ENCODE assay signal across 8 cellular contexts in the genomic region with DNA sequence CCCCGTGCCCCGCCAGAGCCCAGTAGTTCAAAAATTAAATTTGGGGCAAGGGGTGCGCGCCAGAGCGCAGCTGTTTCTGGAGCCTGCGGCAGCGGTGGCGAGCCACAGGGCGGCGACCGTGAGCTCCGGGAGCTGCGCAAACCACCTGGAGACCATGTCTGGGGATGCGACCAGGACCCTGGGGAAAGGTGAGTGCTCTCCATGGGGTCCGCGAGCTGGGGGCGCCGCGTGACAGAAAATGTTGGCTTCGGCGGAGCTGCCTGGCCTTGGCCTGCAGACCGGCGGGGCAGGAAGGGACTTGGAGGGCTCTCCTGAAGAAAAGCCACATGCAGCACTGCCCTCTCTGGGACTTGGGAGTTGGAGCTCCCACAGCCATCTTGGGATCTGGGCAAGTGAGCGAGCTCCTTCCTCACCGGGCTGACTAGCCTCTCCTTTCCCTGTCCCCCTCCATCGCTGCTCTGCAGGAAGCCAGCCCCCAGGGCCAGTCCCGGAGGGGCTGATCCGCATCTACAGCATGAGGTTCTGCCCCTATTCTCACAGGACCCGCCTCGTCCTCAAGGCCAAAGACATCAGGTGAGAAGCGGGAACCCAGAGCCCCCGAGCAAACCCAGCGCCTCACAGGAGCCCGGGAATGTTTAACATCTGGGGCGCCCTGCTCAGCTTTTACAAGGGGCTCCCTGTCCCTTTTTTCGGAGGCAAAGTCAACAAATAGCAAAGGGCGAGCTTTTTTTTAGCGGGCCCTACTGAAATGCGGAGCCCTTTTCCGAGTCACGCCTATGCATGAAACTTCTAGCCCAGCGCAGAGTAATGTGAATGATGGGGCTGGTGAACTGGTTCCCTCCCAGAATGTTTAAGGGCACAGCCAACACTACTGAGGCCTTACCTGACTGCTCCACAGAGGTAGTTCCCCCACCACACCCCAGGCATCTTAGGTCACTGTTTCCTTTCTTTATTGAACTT. TPM values are rescaled to one million over a fixed set of nuclear protein-coding genes. Genes with fewer than 3 reads are reported as not detected.
DNase-seq lines count a peak whose midpoint lies in the region; ATAC-seq and TF ChIP-seq lines count a peak whose summit lies in the region.

No MANE protein-coding gene starts in this region.

- H3K4me1 Mint-ChIP-seq in activated T-cell treated with anti-CD3 and anti-CD28 coated beads, Interleukin-2, amount 50 U/mL, for 24 hours (ENCODE audit: low read depth), result peaks cover 8% of the 10 kb centered on the region
- no peaks in the 10 kb centered on the region for H3K4me1 Mint-ChIP-seq in nephron

- no peaks in the 10 kb centered on the region for H3K9me3 Mint-ChIP-seq in activated T-cell treated with anti-CD3 and anti-CD28 coated beads, Interleukin-2, amount 50 U/mL, for 24 hours
- no peaks in the 10 kb centered on the region for H3K9me3 Mint-ChIP-seq in nephron

- no peaks in the 10 kb centered on the region for H3K27me3 ChIP-seq in BJ (ENCODE audit: control insufficient read depth, insufficient read depth, low read length)
- H3K27me3 ChIP-seq in esophagus (ENCODE audit: control insufficient read depth in 1 of 2, insufficient read depth in 2 of 2, low read length in 2 of 2), result no peaks in the 10 kb centered on the region

- H3K4me3 ChIP-seq in BJ (ENCODE audit: low read depth, low read length), result peak overlapping the region; percentile 29
- no peak overlapping the region for H3K4me3 ChIP-seq in NB4 (ENCODE audit: low read depth, low read length)
- peak overlapping the region; percentile 50 to 67 for H3K4me3 ChIP-seq in esophagus (ENCODE audit: low read depth in 1 of 2, low read length in 2 of 2)
- peak overlapping the region; percentile 30 for H3K4me3 ChIP-seq in urinary bladder (ENCODE audit: low read depth, low read length)

- peak overlapping the region; percentile 55 for H3K4me3 Mint-ChIP-seq in activated T-cell treated with anti-CD3 and anti-CD28 coated beads, Interleukin-2, amount 50 U/mL, for 24 hours
- H3K4me3 Mint-ChIP-seq in nephron, result peak overlapping the region in 2 of 3 experiments; percentile 17 to 46

- H3K27ac ChIP-seq in esophagus (ENCODE audit: low read depth in 2 of 2, low read length in 1 of 2) (peak overlapping the region in 1 of 2 donors; percentile 62), urinary bladder (ENCODE audit: low read depth) (no peak overlapping the region)

- peaks cover 17% of the 10 kb centered on the region for H3K27me3 Mint-ChIP-seq in activated T-cell treated with anti-CD3 and anti-CD28 coated beads, Interleukin-2, amount 50 U/mL, for 24 hours
- H3K27me3 Mint-ChIP-seq in nephron (ENCODE audit: low read depth), result peaks cover 27% of the 10 kb centered on the region

- POLR2A ChIA-PET in BJ (lab: Charles Lee), result interaction anchor here (0.6 to 1.2 kb wide), 2 partner anchors 63 to 497 kb away, joined by 3 to 4 read pairs; a partner anchor contains a TSS

- peak; percentile 92 for ATAC-seq in GM21390 (IDR thresholded peaks at IDR 0.05; ENCODE audit: unreplicated experiment)

- WGBS in esophagus, 2 donors, result 14 to 19% methylated on average over 42 of the region's 42 CpGs
- WGBS in urinary bladder, result 15% methylated on average over 42 of the region's 42 CpGs

- H3K4me1 ChIP-seq in esophagus (ENCODE audit: control insufficient read depth in 2 of 2, insufficient read depth in 2 of 2, low read length in 1 of 2) (no peaks in the 10 kb centered on the region), urinary bladder (ENCODE audit: insufficient read depth) (no peaks in the 10 kb centered on the region)

- no peaks in the 10 kb centered on the region for H3K9me3 ChIP-seq in esophagus (ENCODE audit: control insufficient read depth in 2 of 2, insufficient read depth in 1 of 2, low read depth in 1 of 2, low read length in 1 of 2)

- H3K27ac Mint-ChIP-seq in activated T-cell treated with anti-CD3 and anti-CD28 coated beads, Interleukin-2, amount 50 U/mL, for 24 hours, result no peak overlapping the region
- no peak overlapping the region for H3K27ac Mint-ChIP-seq in nephron

- peak; percentile 97 for TF ChIP-seq CTCF in BJ (IDR thresholded peaks at IDR 0.05; ENCODE audit: insufficient read depth, low read depth, low read length)
- TF ChIP-seq CTCF in NB4 (IDR thresholded peaks at IDR 0.05; ENCODE audit: low read depth, low read length), result peak; percentile 77
- peak; percentile 61 to 77 (median 67) for TF ChIP-seq CTCF in nephron (IDR thresholded peaks at IDR 0.05; ENCODE audit: unreplicated experiment in 3 of 3)

- H3K36me3 Mint-ChIP-seq in activated T-cell treated with anti-CD3 and anti-CD28 coated beads, Interleukin-2, amount 50 U/mL, for 24 hours (ENCODE audit: low read depth), result no peaks in the 10 kb centered on the region
- H3K36me3 Mint-ChIP-seq in nephron (ENCODE audit: low read depth), result no peaks in the 10 kb centered on the region

- CTCF ChIA-PET in BJ (lab: Yijun Ruan, JAX), result interaction anchor here (0.7 to 9.2 kb wide), 24 partner anchors 10 to 387 kb away, joined by 3 to 154 read pairs (median 6); a partner anchor contains a TSS

- no peak for DNase-seq in BJ (ENCODE audit: low read depth)
- DNase-seq in NB4 (ENCODE audit: low read depth), result peak; percentile 49
- peak; percentile 75 for DNase-seq in activated T-cell treated with anti-CD3 and anti-CD28 coated beads, Interleukin-2, amount 50 U/mL, for 24 hours
- DNase-seq in D341Med (ENCODE audit: low spot score), result no peak

- no peak for TF ChIP-seq POLR2A in NB4 (IDR thresholded peaks at IDR 0.05; ENCODE audit: extremely low read depth, insufficient read length)

- H3K36me3 ChIP-seq in BJ (ENCODE audit: control insufficient read depth, insufficient read depth, low read length) (no peaks in the 10 kb centered on the region), esophagus (ENCODE audit: control insufficient read depth in 2 of 2, insufficient read depth in 2 of 2, low read length in 1 of 2) (no peaks in the 10 kb centered on the region), urinary bladder (ENCODE audit: insufficient read depth) (no peaks in the 10 kb centered on the region)

RNA-seq across cellular contexts. Expression of a gene that starts 6.1 kb away (rescaled TPM):
- polyA plus RNA-seq in BJ (2011; rRNA removed) (4.9 and 7.0 TPM in 2 replicates), esophagus (10 to 100 TPM; 19.9 to 20.3 TPM), urinary bladder (3.4 TPM)
- 2.5 and 2.9 TPM in 2 replicates for polyA minus RNA-seq in BJ (2011; rRNA and poly(A)+ RNA removed)
- 6.5 TPM for total RNA-seq in urinary bladder

RNA-seq across cellular contexts. Expression of a gene that starts 20.4 kb away (rescaled TPM):
- polyA plus RNA-seq in BJ (2011; rRNA removed) (79.3 and 149 TPM in 2 replicates), esophagus (10 to 100 TPM; 57.4 to 63.1 TPM), urinary bladder (114 TPM)
- 29.9 and 36.8 TPM in 2 replicates for polyA minus RNA-seq in BJ (2011; rRNA and poly(A)+ RNA removed)
- total RNA-seq in urinary bladder, result 50.0 TPM

RNA-seq across cellular contexts. Expression of a gene that starts 42.9 kb away (rescaled TPM):
- polyA plus RNA-seq in BJ (2011; rRNA removed) (0.05 and 0.11 TPM in 2 replicates), esophagus (under 1 TPM; 0.04 to 0.16 TPM), urinary bladder (0.19 TPM)
- polyA minus RNA-seq in BJ (2011; rRNA and poly(A)+ RNA removed), result 0.15 TPM in 1 of 2 replicates, not detected in the other
- total RNA-seq in urinary bladder, result 1.4 TPM

Comparison
In these comparisons a context has a peak if more than half of its experiments do, and no peak if none do; other contexts are left out.
1. DNase-seq: peak in NB4 (single experiment) and activated T-cell treated with anti-CD3 and anti-CD28 coated beads, Interleukin-2, amount 50 U/mL, for 24 hours (single experiment); none in BJ (single experiment) and D341Med (single experiment).
2. Peak in every context shown above with its lines, with median percentiles within 50 percentile points of each other: CTCF ChIP-seq.